ENCODE assay signal across 1 cellular context in genomic region chr2:119702918-119703401, GRCh38.
TF ChIP-seq lines count a peak whose summit lies in the region.

No MANE protein-coding gene starts in this region.

TF ChIP-seq in GM12878, 131 proteins besides CTCF, POLR2A, EP300 and RAD21 (continued from another document):
- TF ChIP-seq REST (IDR thresholded peaks at IDR 0.05; ENCODE audit: low read depth, low read length) (no peak), RUNX3 (IDR thresholded peaks at IDR 0.05; ENCODE audit: low read length) (peak; percentile 26; the same call in 1 of the 2 replicates), CHD1 (IDR thresholded peaks at IDR 0.05; ENCODE audit: low read depth, low read length) (no peak), YY1 (IDR thresholded peaks at IDR 0.05; ENCODE audit: low read depth, low read length) (peak; percentile 29; the same call in 1 of the 2 replicates), SMC3 (IDR thresholded peaks at IDR 0.05; ENCODE audit: borderline replicate concordance, low read length) (peak; percentile 79), LARP7 (IDR thresholded peaks at IDR 0.05) (peak; percentile 34; the same call in 1 of the 2 replicates)
TF ChIP-seq in GM12878: peak in this region for 4.
